ENCODE assay signal across 8 cellular contexts in the genomic region with DNA sequence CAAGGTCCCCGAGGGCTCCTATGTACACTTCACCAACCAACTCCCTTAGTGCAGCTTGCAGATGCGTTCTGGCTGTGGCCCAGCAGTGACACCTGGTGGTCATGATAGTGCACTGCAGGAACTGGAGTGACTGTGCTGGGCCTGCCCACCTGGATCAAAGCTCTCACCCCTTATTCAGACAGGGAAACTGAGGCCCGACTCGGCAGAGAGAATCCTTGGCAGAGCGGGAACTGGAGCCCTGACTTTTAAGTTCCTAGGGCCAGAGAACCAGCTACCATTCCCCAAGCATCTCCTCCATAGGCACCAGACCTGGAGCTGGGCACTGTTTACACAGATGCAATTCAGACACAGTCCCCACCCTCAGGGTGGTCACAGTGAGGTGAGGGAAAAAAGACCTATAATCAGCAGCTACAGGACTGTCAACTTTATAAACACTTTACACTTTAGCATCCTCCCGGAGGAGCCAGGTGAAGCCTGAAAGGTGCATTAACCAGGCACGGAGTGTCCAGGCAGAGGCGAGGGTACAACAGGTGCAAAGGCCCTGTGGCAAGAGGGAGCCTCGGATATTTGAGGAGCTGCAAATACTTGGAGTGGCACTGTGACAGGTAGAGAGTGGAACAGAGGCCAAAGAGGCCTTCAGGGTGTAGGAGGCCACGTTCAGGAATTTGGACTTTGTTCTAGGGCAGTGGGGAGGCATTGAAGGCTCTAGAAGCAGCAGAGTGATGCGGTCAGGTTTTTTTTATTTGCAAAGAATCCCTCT. TPM values are rescaled to one million over a fixed set of nuclear protein-coding genes. Genes with fewer than 3 reads are reported as not detected.
DNase-seq lines count a peak whose midpoint lies in the region; ATAC-seq and TF ChIP-seq lines count a peak whose summit lies in the region.

No MANE protein-coding gene starts in this region.

- H3K4me1 ChIP-seq in gastroesophageal sphincter (peaks cover 0 to 4% (median 0%) of the 10 kb centered on the region in 3 donors), trophoblast cell (ENCODE audit: control insufficient read depth in 1 of 2, insufficient read depth in 2 of 2, low read length in 2 of 2) (no peaks in the 10 kb centered on the region)

- H3K4me3 ChIP-seq in gastroesophageal sphincter (no peak overlapping the region), trophoblast cell (ENCODE audit: low read depth, low read length) (no peak overlapping the region)

- no peaks in the 10 kb centered on the region for H3K79me2 ChIP-seq in trophoblast cell (ENCODE audit: control insufficient read depth, insufficient read depth, low read length, poor library complexity)

- CTCF ChIA-PET in RWPE1 (lab: Yijun Ruan, JAX) = interaction anchor here (0.6 to 1.3 kb wide), 19 partner anchors 9 to 1195 kb away, joined by 3 to 8 read pairs (median 3); no protein-coding TSS in a partner anchor

- 57 to 69% methylated on average over 4 to 8 of the region's 11 CpGs for WGBS in gastroesophageal sphincter (ENCODE audit: low coverage in 1 of 2), 2 donors
- WGBS in trophoblast cell (ENCODE audit: extremely low coverage, insufficient coverage, insufficient read length) = no CpG with 5 or more reads among the region's 11 CpGs

- H2BK120ac ChIP-seq in trophoblast cell (ENCODE audit: insufficient read depth, low read length, poor library complexity) = no peak overlapping the region

- POLR2A ChIA-PET in RWPE1 (lab: Yijun Ruan, JAX; ENCODE audit: low non-redundant PET) = no interaction called here

- H3K4ac ChIP-seq in trophoblast cell (ENCODE audit: low read depth, low read length) = no peak overlapping the region

- H2AK5ac ChIP-seq in trophoblast cell (ENCODE audit: low read length) = no peak overlapping the region

- ATAC-seq in gastroesophageal sphincter (peak; percentile 81), GM18505 (IDR thresholded peaks at IDR 0.05; ENCODE audit: unreplicated experiment) (no peak)

- TF ChIP-seq CTCF in RWPE1 (conservative IDR thresholded peaks at IDR 0.05; ENCODE audit: low read depth) = peak; percentile 96
- TF ChIP-seq CTCF in gastroesophageal sphincter (IDR thresholded peaks at IDR 0.05) = peak; percentile 86 to 95 (median 94)

- TF ChIP-seq POLR2A in gastroesophageal sphincter (IDR thresholded peaks at IDR 0.05) (no peak), GM18505 (IDR thresholded peaks at IDR 0.05; ENCODE audit: borderline replicate concordance, extremely low read depth, insufficient read depth, insufficient read length) (no peak)

- H4K91ac ChIP-seq in trophoblast cell (ENCODE audit: low read depth, low read length) = no peak overlapping the region

- peaks cover 0 to 14% (median 0%) of the 10 kb centered on the region in 3 donors for H3K9me3 ChIP-seq in gastroesophageal sphincter
- peaks cover 7% of the 10 kb centered on the region for H3K9me3 ChIP-seq in trophoblast cell (ENCODE audit: insufficient read depth, low read depth, low read length)

- no peak overlapping the region for H3K18ac ChIP-seq in trophoblast cell (ENCODE audit: low read length)

- DNase-seq in GDM1 (lab: John Stamatoyannopoulos, UW) (peak; percentile 36), HUDEP-2 (lab: John Stamatoyannopoulos, UW; ENCODE audit: unreplicated experiment in 76 of 76) (peak in 62 of 76 experiments; percentile 5 to 74 (median 53)), RWPE1 (ENCODE audit: low spot score) (peak; percentile 42), trophoblast cell (peak; percentile 38 to 73), ureter (ENCODE audit: low spot score) (peak; percentile 78)
- DNase-seq in activated effector memory CD4-positive, alpha-beta T cell treated with Interleukin-2 at 50 U/mL for 16 hours = peak; percentile 42

- H3K14ac ChIP-seq in trophoblast cell (ENCODE audit: low read length) = no peak overlapping the region

- H3K36me3 ChIP-seq in gastroesophageal sphincter (no peaks in the 10 kb centered on the region), trophoblast cell (ENCODE audit: control insufficient read depth in 1 of 2, insufficient read depth in 2 of 2, low read length in 2 of 2) (no peaks in the 10 kb centered on the region)

- no peak overlapping the region for H3K27ac ChIP-seq in RWPE1
- H3K27ac ChIP-seq in gastroesophageal sphincter = no peak overlapping the region
- no peak overlapping the region for H3K27ac ChIP-seq in trophoblast cell (ENCODE audit: low read depth, low read length)

- no peak overlapping the region for H2AFZ ChIP-seq in trophoblast cell (ENCODE audit: insufficient read depth, low read length, poor library complexity)

- no peak overlapping the region for H4K8ac ChIP-seq in trophoblast cell (ENCODE audit: low read depth, low read length)

- H3K4me2 ChIP-seq in trophoblast cell (ENCODE audit: low read length) = no peak overlapping the region

- no peaks in the 10 kb centered on the region for H3K79me1 ChIP-seq in trophoblast cell (ENCODE audit: low read length)

- H3K23ac ChIP-seq in trophoblast cell (ENCODE audit: low read length) = no peak overlapping the region

- H3K9ac ChIP-seq in trophoblast cell (ENCODE audit: low read length) = no peak overlapping the region

- no peak overlapping the region for H4K12ac ChIP-seq in trophoblast cell (ENCODE audit: low read depth, low read length)

- H2BK12ac ChIP-seq in trophoblast cell (ENCODE audit: low read length) = no peak overlapping the region

- no peak overlapping the region for H2BK5ac ChIP-seq in trophoblast cell (ENCODE audit: low read depth, low read length, poor library complexity)

- TF ChIP-seq EP300 in gastroesophageal sphincter (IDR thresholded peaks at IDR 0.05) = no peak

- no peaks in the 10 kb centered on the region for H3K27me3 ChIP-seq in gastroesophageal sphincter
- no peaks in the 10 kb centered on the region for H3K27me3 ChIP-seq in trophoblast cell (ENCODE audit: insufficient read depth, low read length)

RNA-seq across cellular contexts. Expression of a gene that starts 22.0 kb away (rescaled TPM):
- total RNA-seq in gastroesophageal sphincter = 10 to 100 TPM in 3 of 4 donors, 1 to 10 TPM in 1; 7.2 to 27.7 (median 19.6) TPM
- 25.9 and 28.0 TPM in 2 replicates for polyA plus RNA-seq in trophoblast cell (2013)
- total RNA-seq in ureter = 24.4 TPM

RNA-seq across cellular contexts. Expression of a gene that starts 22.3 kb away (rescaled TPM):
- total RNA-seq in gastroesophageal sphincter = 100 to 1,000 TPM; 169 to 209 (median 204) TPM
- polyA plus RNA-seq in trophoblast cell (2013) = 256 and 260 TPM in 2 replicates
- total RNA-seq in ureter = 284 TPM

RNA-seq across cellular contexts. Expression of a gene that starts 40.1 kb away (rescaled TPM):
- total RNA-seq in gastroesophageal sphincter (1 to 10 TPM in 2 of 4 donors, under 1 TPM in 2; 0.15 to 1.5 (median 0.69) TPM), ureter (2.4 TPM)
- polyA plus RNA-seq in trophoblast cell (2013) = 1.2 and 1.5 TPM in 2 replicates
